In genomic region chr2:102604754-102605153, GRCh38 we compare ENCODE assay signal across 20 cellular contexts. TPM values are rescaled to one million over a fixed set of nuclear protein-coding genes. Genes with fewer than 3 reads are reported as not detected.
DNase-seq lines count a peak whose midpoint lies in the region; FAIRE-seq and TF ChIP-seq lines count a peak whose summit lies in the region.
"Had no signal": no experiment of that assay in that cellular context is flagged by ENCODE, and none has a peak within 500 bp of the region (broad histone marks: within the 10 kb centered on the region; RNA-seq: fewer than 3 reads in every experiment).

No MANE protein-coding gene starts in this region.

- no peak overlapping the region for H3K4me3 Mint-ChIP-seq in endothelial cell (ENCODE audit: unreplicated experiment)
- H3K4me3 Mint-ChIP-seq: activated naive CD8-positive, alpha-beta T cell treated with anti-CD3 and anti-CD28 coated beads, Interleukin-2, amount 50 U/mL, for 24 hours; naive B cell had no signal

- no peak for TF ChIP-seq CTCF in endothelial cell (IDR thresholded peaks at IDR 0.05; ENCODE audit: unreplicated experiment)

- H3K9me3 Mint-ChIP-seq in endothelial cell (ENCODE audit: unreplicated experiment): no peaks in the 10 kb centered on the region
- H3K9me3 Mint-ChIP-seq: activated naive CD8-positive, alpha-beta T cell treated with anti-CD3 and anti-CD28 coated beads, Interleukin-2, amount 50 U/mL, for 24 hours had no signal

- no peak overlapping the region for H3K27ac Mint-ChIP-seq in endothelial cell (ENCODE audit: unreplicated experiment)
- H3K27ac Mint-ChIP-seq: activated naive CD8-positive, alpha-beta T cell treated with anti-CD3 and anti-CD28 coated beads, Interleukin-2, amount 50 U/mL, for 24 hours had no signal

- no peak for FAIRE-seq in urothelium cell line (lab: Jason Lieb, UNC)
- FAIRE-seq: H54, HTR-8/SVneo, TTC549 had no signal

- H3K4me1 Mint-ChIP-seq in endothelial cell (ENCODE audit: unreplicated experiment): no peaks in the 10 kb centered on the region
- H3K4me1 Mint-ChIP-seq: activated naive CD8-positive, alpha-beta T cell treated with anti-CD3 and anti-CD28 coated beads, Interleukin-2, amount 50 U/mL, for 24 hours; naive B cell had no signal

- H3K36me3 Mint-ChIP-seq in endothelial cell (ENCODE audit: low read depth, unreplicated experiment): no peaks in the 10 kb centered on the region
- H3K36me3 Mint-ChIP-seq: naive B cell had no signal

- H3K27me3 Mint-ChIP-seq in endothelial cell (ENCODE audit: unreplicated experiment): no peaks in the 10 kb centered on the region

- DNase-seq in NCI-H345 (lab: John Stamatoyannopoulos, UW): peak; percentile 29
- no peak for DNase-seq in NCI-H345 treated with DMSO at 0.1 percent for 48 hours (lab: John Stamatoyannopoulos, UW; ENCODE audit: unreplicated experiment)
- DNase-seq in SHP77 treated with DMSO at 0.1 percent for 48 hours (lab: John Stamatoyannopoulos, UW): peak; percentile 24
- DNase-seq in mucosa of gallbladder (ENCODE audit: low spot score): peak; percentile 22
- DNase-seq in endothelial cell (ENCODE audit: low spot score): no peak
- no peak for DNase-seq in NCI-H2227 (lab: John Stamatoyannopoulos, UW; ENCODE audit: unreplicated experiment)
- DNase-seq in urothelium cell line (ENCODE audit: low spot score): no peak
- no peak for DNase-seq in A172 (ENCODE audit: low spot score)
- DNase-seq: 8988T; activated naive CD8-positive, alpha-beta T cell treated with anti-CD3 and anti-CD28 coated beads, Interleukin-2, amount 50 U/mL, for 24 hours; activated T-cell treated with anti-CD3 and anti-CD28 coated beads, Interleukin-2, amount 50 U/mL, for 48 hours; C1 segment of cervical spinal cord; DMS79 treated with DMSO at 0.1 percent for 48 hours; naive B cell; NCI-H1092 had no signal

RNA-seq across cellular contexts. Expression of gene SLC9A2, which starts 14.6 kb away (rescaled TPM):
- total RNA-seq in mucosa of gallbladder: 19.9 TPM
- total RNA-seq in endothelial cell (ENCODE audit: unreplicated experiment): 0.05 TPM
- 0.77 and 1.2 TPM in 2 replicates for total RNA-seq in A172 (2014; rRNA removed; shearing (Covaris generic))
- total RNA-seq: left lobe of liver, pulmonary artery endothelial cell had no signal

Comparison
In these comparisons a context has a peak if more than half of its experiments do, and no peak if none do; other contexts are left out.
1. DNase-seq: peak in NCI-H345 (single experiment), SHP77 treated with DMSO at 0.1 percent for 48 hours (single experiment) and mucosa of gallbladder (single experiment); none in NCI-H345 treated with DMSO at 0.1 percent for 48 hours (single experiment), endothelial cell (single experiment), NCI-H2227 (single experiment), urothelium cell line (single experiment) and A172 (single experiment).